In genomic region chr1:47333922-47334764, GRCh38 we compare ENCODE assay signal across 8 cellular contexts. TPM values are rescaled to one million over a fixed set of nuclear protein-coding genes. Genes with fewer than 3 reads are reported as not detected.
DNase-seq lines count a peak whose midpoint lies in the region; ATAC-seq and TF ChIP-seq lines count a peak whose summit lies in the region.

No MANE protein-coding gene starts in this region.

- H3K4me3 ChIP-seq in BJ (ENCODE audit: low read depth, low read length) (peak overlapping the region; percentile 95), dorsolateral prefrontal cortex (peak overlapping the region; percentile 44 to 97 (median 85)), lower lobe of right lung (peak overlapping the region; percentile 91)

- peak overlapping the region; percentile 93 for H3K4me3 Mint-ChIP-seq in activated CD4-positive, alpha-beta T cell treated with anti-CD3 and anti-CD28 coated beads, Interleukin-2, amount 10 ng/mL, durations not matched to agents 7 days and 5 days

- ATAC-seq in HG03159 (IDR thresholded peaks at IDR 0.05; ENCODE audit: unreplicated experiment) (peak; percentile 89), lower lobe of right lung (peak; percentile 96 to 98)

- intact Hi-C loops in dorsolateral prefrontal cortex (cut with DNase I) = loop anchor here (2.0 to 10.0 kb wide), 2 partner anchors 19 to 101 kb away; partner anchors contain the start of genes STIL (in 2 of the 2) and FOXD2 (in 1 of the 2)
- intact Hi-C loops in lower lobe of right lung (cut with DNase I) = no loop called here

- TF ChIP-seq CTCF in BJ (IDR thresholded peaks at IDR 0.05; ENCODE audit: insufficient read depth, low read depth, low read length) (peak; percentile 37), dorsolateral prefrontal cortex (IDR thresholded peaks at IDR 0.05 in 54 of 56, conservative IDR thresholded peaks at IDR 0.05 in 2 of 56; ENCODE audit: low read depth in 1 of 56, partially characterized antibody in 56 of 56) (peak in 49 of 56 donors; percentile 16 to 73 (median 45)), lower lobe of right lung (IDR thresholded peaks at IDR 0.05) (no peak)

- H3K9me3 ChIP-seq in lower lobe of right lung = no peaks in the 10 kb centered on the region

- H3K36me3 Mint-ChIP-seq in activated CD4-positive, alpha-beta T cell treated with anti-CD3 and anti-CD28 coated beads, Interleukin-2, amount 10 ng/mL, durations not matched to agents 7 days and 5 days (ENCODE audit: low read depth) = peaks cover 5% of the 10 kb centered on the region

- H3K27me3 ChIP-seq in BJ (ENCODE audit: control insufficient read depth, insufficient read depth, low read length) (no peaks in the 10 kb centered on the region), dorsolateral prefrontal cortex (no peaks in the 10 kb centered on the region), lower lobe of right lung (ENCODE audit: low read depth) (no peaks in the 10 kb centered on the region)

- H3K4me1 ChIP-seq in lower lobe of right lung = peaks cover 30% of the 10 kb centered on the region

- in situ Hi-C loops in GM18951 (cut with MboI; ENCODE audit: low sequenced_read_pairs, unreplicated experiment) = no loop called here

- no peaks in the 10 kb centered on the region for H3K9me3 Mint-ChIP-seq in activated CD4-positive, alpha-beta T cell treated with anti-CD3 and anti-CD28 coated beads, Interleukin-2, amount 10 ng/mL, durations not matched to agents 7 days and 5 days

- DNase-seq in BJ (ENCODE audit: low read depth) (no peak), NCI-H446 treated with DMSO at 0.1 percent for 48 hours (lab: John Stamatoyannopoulos, UW) (peak; percentile 69), dorsolateral prefrontal cortex (peak; percentile 60 to 88 (median 78)), lower lobe of right lung (peak; percentile 89)
- DNase-seq in activated CD4-positive, alpha-beta T cell treated with anti-CD3 and anti-CD28 coated beads, Interleukin-2, amount 10 ng/mL, durations not matched to agents 7 days and 5 days = peak; percentile 74
- DNase-seq in stimulated activated CD4-positive, alpha-beta T cell treated with anti-CD3 and anti-CD28 coated beads, TNF-alpha, amount 100 ng/mL, for 24 hours (ENCODE audit: low read depth in 3 of 3) = peak; percentile 45 to 71 (median 50)

- H3K27ac ChIP-seq in dorsolateral prefrontal cortex (peak overlapping the region; percentile 74 to 99 (median 96)), lower lobe of right lung (peak overlapping the region; percentile 96)

- H3K27me3 Mint-ChIP-seq in activated CD4-positive, alpha-beta T cell treated with anti-CD3 and anti-CD28 coated beads, Interleukin-2, amount 10 ng/mL, durations not matched to agents 7 days and 5 days = no peaks in the 10 kb centered on the region

- peak overlapping the region; percentile 95 for H3K27ac Mint-ChIP-seq in activated CD4-positive, alpha-beta T cell treated with anti-CD3 and anti-CD28 coated beads, Interleukin-2, amount 10 ng/mL, durations not matched to agents 7 days and 5 days

- H3K36me3 ChIP-seq in BJ (ENCODE audit: control insufficient read depth, insufficient read depth, low read length) = no peaks in the 10 kb centered on the region
- H3K36me3 ChIP-seq in lower lobe of right lung = no peaks in the 10 kb centered on the region

- POLR2A ChIA-PET in BJ (lab: Charles Lee) = interaction anchor here (0.7 kb wide), 1 partner anchor 15 kb away, joined by 5 read pairs; no protein-coding TSS in a partner anchor
- POLR2A ChIA-PET in activated CD4-positive, alpha-beta T cell treated with anti-CD3 and anti-CD28 coated beads, Interleukin-2, amount 10 ng/mL, durations not matched to agents 7 days and 5 days (lab: Charles Lee) = interaction anchor here (0.6 to 1.1 kb wide), 4 partner anchors 16 to 843 kb away, joined by 3 to 10 read pairs (median 3); partner anchors contain the start of gene STIL

- TF ChIP-seq POLR2A in GM18951 (IDR thresholded peaks at IDR 0.05; ENCODE audit: extremely low read depth, insufficient read depth, insufficient read length) = peak; percentile 79

- H3K4me1 Mint-ChIP-seq in activated CD4-positive, alpha-beta T cell treated with anti-CD3 and anti-CD28 coated beads, Interleukin-2, amount 10 ng/mL, durations not matched to agents 7 days and 5 days = peaks cover 18% of the 10 kb centered on the region

- CTCF ChIA-PET in BJ (lab: Yijun Ruan, JAX) = interaction anchor here (0.6 to 1.1 kb wide), 7 partner anchors 16 to 856 kb away, joined by 3 to 6 read pairs (median 4); no protein-coding TSS in a partner anchor
- CTCF ChIA-PET in activated CD4-positive, alpha-beta T cell treated with anti-CD3 and anti-CD28 coated beads, Interleukin-2, amount 10 ng/mL, durations not matched to agents 7 days and 5 days (lab: Charles Lee) = interaction anchor here (0.7 to 2.9 kb wide), 7 partner anchors 10 to 103 kb away, joined by 3 to 12 read pairs (median 6); partner anchors contain the start of gene STIL

RNA-seq across cellular contexts. Expression of gene CMPK1, which starts 0.6 kb away (rescaled TPM):
- 22.5 and 58.1 TPM in 2 replicates for polyA plus RNA-seq in BJ (2011; rRNA removed)
- 13.0 and 13.5 TPM in 2 replicates for polyA minus RNA-seq in BJ (2011; rRNA and poly(A)+ RNA removed)
- 100 to 1,000 TPM in 1 of 2 experiments, 10 to 100 TPM in 1; 90.8 to 108 TPM for total RNA-seq in activated CD4-positive, alpha-beta T cell treated with anti-CD3 and anti-CD28 coated beads, Interleukin-2, amount 10 ng/mL, durations not matched to agents 7 days and 5 days
- total RNA-seq in dorsolateral prefrontal cortex (10 to 100 TPM; 51.5 to 90.1 (median 72.7) TPM), lower lobe of right lung (116 TPM)

RNA-seq across cellular contexts. Expression of gene STIL, which starts 20.2 kb away (rescaled TPM):
- 6.3 and 10.0 TPM in 2 replicates for polyA plus RNA-seq in BJ (2011; rRNA removed)
- polyA minus RNA-seq in BJ (2011; rRNA and poly(A)+ RNA removed) = 9.3 and 12.7 TPM in 2 replicates
- total RNA-seq in activated CD4-positive, alpha-beta T cell treated with anti-CD3 and anti-CD28 coated beads, Interleukin-2, amount 10 ng/mL, durations not matched to agents 7 days and 5 days = 10 to 100 TPM; 44.0 to 51.3 TPM
- total RNA-seq in dorsolateral prefrontal cortex = 1 to 10 TPM; 2.2 to 7.9 (median 4.2) TPM
- 1.6 TPM for total RNA-seq in lower lobe of right lung

Comparison
In these comparisons a context has a peak if more than half of its experiments do, and no peak if none do; other contexts are left out.
1. RNA of gene STIL, which starts 20.2 kb away (total RNA-seq): 44.0 to 51.3 TPM in activated CD4-positive, alpha-beta T cell treated with anti-CD3 and anti-CD28 coated beads, Interleukin-2, amount 10 ng/mL, durations not matched to agents 7 days and 5 days; 2.2 to 7.9 TPM in dorsolateral prefrontal cortex and 1.6 TPM in lower lobe of right lung (single experiment); every median in the first group is over 4 times any median in the second.
2. Peak in every context shown above with its lines, with median percentiles within 50 percentile points of each other: H3K4me3 ChIP-seq.